Comparison of ENCODE assay signal across 13 cellular contexts in the genomic region with DNA sequence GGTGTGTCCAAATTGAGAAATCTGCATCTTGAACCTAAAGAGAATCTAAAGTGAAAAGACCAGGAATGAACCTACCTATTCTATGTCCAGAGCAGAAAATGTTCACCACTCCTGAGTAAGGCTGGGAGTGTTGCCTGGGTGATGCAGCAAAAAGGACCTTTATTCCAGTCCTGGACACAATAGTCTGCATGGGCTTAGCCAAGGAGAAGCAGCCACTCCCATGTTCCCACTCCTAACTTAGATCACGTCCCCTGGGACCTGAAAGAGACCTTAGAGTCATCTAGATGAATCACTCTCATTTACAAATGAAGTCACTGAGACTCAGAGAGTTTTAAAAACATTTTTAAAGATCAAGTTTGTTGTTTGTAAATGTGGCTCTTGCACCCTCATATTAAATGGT.
DNase-seq lines count a peak whose midpoint lies in the region; TF ChIP-seq lines count a peak whose summit lies in the region.
"Had no signal": no experiment of that assay in that cellular context is flagged by ENCODE, and none has a peak within 500 bp of the region (broad histone marks: within the 10 kb centered on the region; RNA-seq: fewer than 3 reads in every experiment).

No MANE protein-coding gene starts in this region.

- no peaks in the 10 kb centered on the region for H3K36me3 Mint-ChIP-seq in CD14-positive monocyte

- H3K4me3 Mint-ChIP-seq in CD14-positive monocyte = no peak overlapping the region

- peaks cover 7% of the 10 kb centered on the region for H3K4me1 Mint-ChIP-seq in CD14-positive monocyte

- peaks cover 0 to 3% (median 0%) of the 10 kb centered on the region in 7 donors for H3K9me3 Mint-ChIP-seq in CD14-positive monocyte

- intact Hi-C loops in CD14-positive monocyte (cut with micrococcal nuclease) = no loop called here

- H3K27me3 Mint-ChIP-seq in CD14-positive monocyte (ENCODE audit: low read depth in 3 of 3) = peaks cover 2 to 7% (median 5%) of the 10 kb centered on the region in 3 donors

- peak; percentile 20 for DNase-seq in NCI-H82 (lab: John Stamatoyannopoulos, UW)
- DNase-seq in NCI-H82 treated with DMSO at 0.1 percent for 48 hours (lab: John Stamatoyannopoulos, UW; ENCODE audit: unreplicated experiment) = no peak
- peak; percentile 3 for DNase-seq in choroid plexus epithelial cell (ENCODE audit: low read depth)
- DNase-seq in kidney glomerular epithelial cell (lab: John Stamatoyannopoulos, UW) = peak; percentile 4
- DNase-seq in NCI-H187 treated with DMSO at 0.1 percent for 48 hours (lab: John Stamatoyannopoulos, UW) = no peak
- DNase-seq in D341Med (ENCODE audit: low spot score) = no peak
- no peak for DNase-seq in NOMO-1 (lab: John Stamatoyannopoulos, UW; ENCODE audit: unreplicated experiment in 2 of 2)
- no peak for DNase-seq in CD14-positive monocyte (ENCODE audit: low spot score)
- DNase-seq: activated CD8-positive, alpha-beta memory T cell treated with anti-CD3 and anti-CD28 coated beads, Interleukin-2, amount 50 U/mL, for 48 hours; dermis blood vessel endothelial cell; NCI-H2107; testis had no signal

- TF ChIP-seq CTCF in choroid plexus epithelial cell (conservative IDR thresholded peaks at IDR 0.05; ENCODE audit: low read depth, low read length) (no peak), CD14-positive monocyte (IDR thresholded peaks at IDR 0.05) (no peak)

- H3K4me3 ChIP-seq in choroid plexus epithelial cell (ENCODE audit: low read depth, low read length) = no peak overlapping the region
- H3K4me3 ChIP-seq: skin epidermis, testis had no signal

- H3K27ac Mint-ChIP-seq in CD14-positive monocyte = no peak overlapping the region

Comparison
In these comparisons a context has a peak if more than half of its experiments do, and no peak if none do; other contexts are left out.
1. DNase-seq: peak in NCI-H82 (single experiment), choroid plexus epithelial cell (single experiment) and kidney glomerular epithelial cell (single experiment); none in NCI-H82 treated with DMSO at 0.1 percent for 48 hours (single experiment), NCI-H187 treated with DMSO at 0.1 percent for 48 hours (single experiment), D341Med (single experiment), NOMO-1 (0 of 2) and CD14-positive monocyte (single experiment).